20 cellular contexts compared by ENCODE assay signal in the genomic region with DNA sequence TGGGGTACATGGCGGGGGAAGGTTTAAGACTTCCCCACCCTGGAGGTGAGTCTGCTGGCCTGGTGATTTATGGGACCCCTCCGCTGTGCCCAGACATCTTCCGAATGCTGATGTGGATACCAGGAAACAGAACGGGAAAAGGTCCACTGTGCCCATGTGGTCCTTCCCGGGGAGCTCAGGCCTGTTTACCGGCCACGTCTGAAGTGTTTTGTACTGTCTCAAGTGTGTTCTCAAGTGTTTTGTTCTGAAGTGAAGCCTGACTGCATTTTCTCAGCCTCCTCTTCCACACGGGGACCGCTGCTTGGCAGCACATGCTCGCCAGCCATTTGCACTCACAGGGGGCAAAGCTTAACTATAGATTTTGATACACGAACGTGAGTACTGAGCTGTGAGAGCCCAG.
"Had no signal": no experiment of that assay in that cellular context is flagged by ENCODE, and none has a peak within 500 bp of the region (broad histone marks: within the 10 kb centered on the region; RNA-seq: fewer than 3 reads in every experiment).

No MANE protein-coding gene starts in this region.

- H3K27ac ChIP-seq: coronary artery, dorsolateral prefrontal cortex, epithelial cell of prostate, esophagus muscularis mucosa, gastrocnemius medialis, heart right ventricle, parathyroid adenoma, prostate gland, right lobe of liver, testis, transverse colon had no signal

- H3K36me3 ChIP-seq: esophagus muscularis mucosa, gastrocnemius medialis, heart right ventricle, prostate gland, right lobe of liver, transverse colon had no signal

- H3K4me1 ChIP-seq: gastrocnemius medialis, heart right ventricle, parathyroid adenoma, prostate gland, right lobe of liver, testis had no signal

- H3K9ac ChIP-seq: parathyroid adenoma had no signal

- H3K79me2 ChIP-seq: parathyroid adenoma had no signal

- H3K27me3 ChIP-seq: esophagus muscularis mucosa, right lobe of liver, testis, transverse colon had no signal

- DNase-seq: dorsolateral prefrontal cortex; effector CD8-positive, alpha-beta T cell; gastrocnemius medialis; heart right ventricle; hypothalamus; kidney glomerular epithelial cell; natural killer cell; occipital lobe; retina; right lobe of liver; stimulated activated CD4-positive, alpha-beta T cell treated with anti-CD3 and anti-CD28 coated beads, Interleukin-4, amount 100 ng/mL, for 1 hour; stimulated activated naive CD8-positive, alpha-beta T cell treated with anti-CD3 and anti-CD28 coated beads, Interleukin-15, amount 100 ng/mL, for 72 hours; testis; transverse colon had no signal

- H3K4me3 Mint-ChIP-seq: natural killer cell; stimulated activated memory B cell treated with anti-CD40 and anti-IgM and Interleukin-4, amounts not matched to agents 10 μg/mL and 1 μg/mL and 100 μg/mL, for 72 hours; stimulated activated naive CD8-positive, alpha-beta T cell treated with anti-CD3 and anti-CD28 coated beads, Interleukin-15, amount 100 ng/mL, for 72 hours had no signal

- H3K9me3 ChIP-seq: gastrocnemius medialis, prostate gland, right lobe of liver, testis, transverse colon had no signal

- H3K36me3 Mint-ChIP-seq: natural killer cell; stimulated activated memory B cell treated with anti-CD40 and anti-IgM and Interleukin-4, amounts not matched to agents 10 μg/mL and 1 μg/mL and 100 μg/mL, for 72 hours had no signal

- H3K4me1 Mint-ChIP-seq: stimulated activated memory B cell treated with anti-CD40 and anti-IgM and Interleukin-4, amounts not matched to agents 10 μg/mL and 1 μg/mL and 100 μg/mL, for 72 hours; stimulated activated naive CD8-positive, alpha-beta T cell treated with anti-CD3 and anti-CD28 coated beads, Interleukin-15, amount 100 ng/mL, for 72 hours had no signal

- H3K27ac Mint-ChIP-seq: natural killer cell; stimulated activated memory B cell treated with anti-CD40 and anti-IgM and Interleukin-4, amounts not matched to agents 10 μg/mL and 1 μg/mL and 100 μg/mL, for 72 hours; stimulated activated naive CD8-positive, alpha-beta T cell treated with anti-CD3 and anti-CD28 coated beads, Interleukin-15, amount 100 ng/mL, for 72 hours had no signal

- H2AFZ ChIP-seq: parathyroid adenoma had no signal

- H3K4me3 ChIP-seq: coronary artery, dorsolateral prefrontal cortex, esophagus muscularis mucosa, gastrocnemius medialis, heart right ventricle, prostate gland, right lobe of liver, testis, transverse colon had no signal

- H3K9me3 Mint-ChIP-seq: natural killer cell had no signal

- ATAC-seq: gastrocnemius medialis; heart right ventricle; natural killer cell; right lobe of liver; stimulated activated memory B cell treated with anti-CD40 and anti-IgM and Interleukin-4, amounts not matched to agents 10 μg/mL and 1 μg/mL and 100 μg/mL, for 72 hours; stimulated activated naive CD8-positive, alpha-beta T cell treated with anti-CD3 and anti-CD28 coated beads, Interleukin-15, amount 100 ng/mL, for 72 hours had no signal
